23 cellular contexts compared by ENCODE assay signal in genomic region chr20:20971810-20972209, GRCh38.
DNase-seq lines count a peak whose midpoint lies in the region; ATAC-seq, FAIRE-seq and TF ChIP-seq lines count a peak whose summit lies in the region.
"Had no signal": no experiment of that assay in that cellular context is flagged by ENCODE, and none has a peak within 500 bp of the region (broad histone marks: within the 10 kb centered on the region; RNA-seq: fewer than 3 reads in every experiment).

No MANE protein-coding gene starts in this region.

- no peak overlapping the region for H3K27ac ChIP-seq in H1 (ENCODE audit: low read depth, low read length)
- H3K27ac ChIP-seq: GM23248 had no signal

- no peaks in the 10 kb centered on the region for H3K79me2 ChIP-seq in H1 (ENCODE audit: control insufficient read depth in 1 of 2, insufficient read depth in 2 of 2, low read length in 2 of 2)

- no peak overlapping the region for H3K4me2 ChIP-seq in H1 (ENCODE audit: insufficient read depth in 1 of 2, low read depth in 2 of 2, low read length in 2 of 2)

- no peak overlapping the region for H4K91ac ChIP-seq in H1 (replicated peaks; ENCODE audit: insufficient read length, low read length)

- 91% methylated on average over 6 of the region's 6 CpGs; no CpG with 5 or more reads in 1 of the 2 experiments for WGBS in H1 (ENCODE audit: extremely low coverage in 1 of 2, insufficient coverage in 1 of 2, insufficient read length in 1 of 2, insufficient replicate concordance in 2 of 2, low coverage in 1 of 2, low lambda C conversion rate in 2 of 2, missing lambda C conversion rate in 1 of 2), 2 experiments

- no peak overlapping the region for H4K8ac ChIP-seq in H1 (ENCODE audit: extremely low read depth, insufficient read depth, low read length)

- H3K23ac ChIP-seq in H1 (ENCODE audit: insufficient read length), result no peak overlapping the region

- TF ChIP-seq CTCF in H1 (IDR thresholded peaks at IDR 0.05; ENCODE audit: control extremely low read depth in 1 of 3, insufficient read depth in 1 of 3, low read depth in 1 of 3, low read length in 3 of 3), result no peak

- no peaks in the 10 kb centered on the region for H3K9me3 ChIP-seq in H1 (ENCODE audit: insufficient read depth in 2 of 2, low read depth in 1 of 2, low read length in 1 of 2)
- H3K9me3 ChIP-seq: BE2C had no signal

- 0 out of 2 replicates have a peak overlapping the region, but pooled peaks have one; percentile 38 for H2AFZ ChIP-seq in H1 (ENCODE audit: low read length)
- H2AFZ ChIP-seq: GM23248 had no signal

- no peak for FAIRE-seq in H1 (lab: Jason Lieb, UNC)
- FAIRE-seq: A204.1, GM12878, GM19239 had no signal

- no peak for ATAC-seq in GM21423 (IDR thresholded peaks at IDR 0.05; ENCODE audit: unreplicated experiment)
- ATAC-seq: GM12878, HCT116 had no signal

- DNase-seq in NCI-H146 (lab: John Stamatoyannopoulos, UW) (peak; percentile 75), NCI-H748 (lab: John Stamatoyannopoulos, UW; ENCODE audit: unreplicated experiment) (peak; percentile 90), H1 (ENCODE audit: low read depth in 1 of 2, low spot score in 2 of 2) (no peak), NCI-H226 (no peak), kidney glomerular epithelial cell (lab: John Stamatoyannopoulos, UW) (no peak), NCI-H1105 (lab: John Stamatoyannopoulos, UW) (no peak)
- DNase-seq: ACHN; BE2C; C1 segment of cervical spinal cord; CD4-positive, CD25-positive, alpha-beta regulatory T cell; CD8-positive, alpha-beta memory T cell; COR-L47; DMS 273 treated with DMSO at 0.1 percent for 48 hours; DMS53; DND-41; EL; GM23248; H7 had no signal

- no peaks in the 10 kb centered on the region for H3K36me3 ChIP-seq in H1 (ENCODE audit: control insufficient read depth in 2 of 4, insufficient read depth in 4 of 4, low read length in 3 of 4)
- H3K36me3 ChIP-seq: BE2C had no signal

- H2BK12ac ChIP-seq in H1 (ENCODE audit: low read depth, low read length), result no peak overlapping the region

- no peak overlapping the region for H3K9ac ChIP-seq in H1 (replicated peaks in 1 of 4; ENCODE audit: extremely low read depth in 1 of 4, low read depth in 3 of 4, low read length in 3 of 4)
- H3K9ac ChIP-seq: GM23248 had no signal

- POLR2A ChIA-PET in H1 (lab: Charles Lee; ENCODE audit: partially characterized antibody), result interaction anchor here (0.7 kb wide), 1 partner anchor 130 kb away, joined by 4 read pairs; no protein-coding TSS in a partner anchor

- no peak overlapping the region for H3K18ac ChIP-seq in H1 (ENCODE audit: extremely low read depth, low read length)

- no peak overlapping the region for H2BK5ac ChIP-seq in H1 (ENCODE audit: low read depth, low read length)

- no peak overlapping the region for H3K4me3 ChIP-seq in H1 (ENCODE audit: extremely low read depth in 1 of 4, insufficient read depth in 2 of 4, low read depth in 3 of 4, low read length in 4 of 4)
- H3K4me3 ChIP-seq: GM12878, GM23248 had no signal

- H2AK5ac ChIP-seq in H1 (ENCODE audit: low read depth, low read length), result no peak overlapping the region

- no peak for TF ChIP-seq POLR2A in H1 (IDR thresholded peaks at IDR 0.05; ENCODE audit: control extremely low read depth in 1 of 2, low read depth in 2 of 2, low read length in 2 of 2)

- no peaks in the 10 kb centered on the region for H3K23me2 ChIP-seq in H1 (ENCODE audit: low read depth, low read length)

- no peak overlapping the region for H2BK15ac ChIP-seq in H1 (ENCODE audit: low read length)

- no peak overlapping the region for H3K4ac ChIP-seq in H1 (replicated peaks; ENCODE audit: insufficient read length, low read depth, low read length)

- H3K14ac ChIP-seq in H1 (ENCODE audit: insufficient read length), result no peak overlapping the region

- peaks cover 0 to 13% (median 2%) of the 10 kb centered on the region in 4 experiments; a peak in 1 of 7 replicates for H3K4me1 ChIP-seq in H1 (replicated peaks in 1 of 4; ENCODE audit: control insufficient read depth in 3 of 4, insufficient read depth in 4 of 4, low read length in 3 of 4)
- H3K4me1 ChIP-seq: BE2C had no signal

- no peaks in the 10 kb centered on the region for H3K27me3 ChIP-seq in H1 (replicated peaks in 1 of 4; ENCODE audit: control insufficient read depth in 3 of 4, extremely low read depth in 1 of 4, insufficient read depth in 3 of 4, low read length in 3 of 4)

- no peak overlapping the region for H4K5ac ChIP-seq in H1 (ENCODE audit: insufficient read length, low read depth, low read length)

- H4K20me1 ChIP-seq in H1 (replicated peaks in 1 of 2; ENCODE audit: control insufficient read depth in 1 of 2, insufficient read depth in 2 of 2, low read length in 2 of 2), result no peaks in the 10 kb centered on the region

- TF ChIP-seq EP300 in H1 (IDR thresholded peaks at IDR 0.05; ENCODE audit: borderline replicate concordance in 1 of 2, low read depth in 2 of 2, low read length in 2 of 2), result no peak

- no peak overlapping the region for H2BK120ac ChIP-seq in H1 (replicated peaks; ENCODE audit: low read depth, low read length)

- H2BK20ac ChIP-seq in H1 (ENCODE audit: low read length), result no peak overlapping the region

- no peak for TF ChIP-seq RAD21 in H1 (IDR thresholded peaks at IDR 0.05 in 1 of 2, conservative IDR thresholded peaks at IDR 0.05 in 1 of 2; ENCODE audit: low read depth in 2 of 2, low read length in 2 of 2)

- no peak overlapping the region for H3K56ac ChIP-seq in H1 (replicated peaks; ENCODE audit: insufficient read length, low read depth, low read length)

- CTCF ChIA-PET in H1 (lab: Charles Lee; ENCODE audit: partially characterized antibody), result interaction anchor here (2.9 kb wide), 1 partner anchor 107 kb away, joined by 10 read pairs; no protein-coding TSS in a partner anchor

- H3K79me1 ChIP-seq in H1 (ENCODE audit: low read depth, low read length), result no peaks in the 10 kb centered on the region

TF ChIP-seq in H1, 55 proteins besides CTCF, POLR2A, EP300 and RAD21:
- no peak for TF ChIP-seq MAX (IDR thresholded peaks at IDR 0.05)

Comparison
In these comparisons a context has a peak if more than half of its experiments do, and no peak if none do; other contexts are left out.
1. DNase-seq: peak in NCI-H146 (single experiment) and NCI-H748 (single experiment); none in H1 (0 of 2), NCI-H226 (single experiment), kidney glomerular epithelial cell (single experiment) and NCI-H1105 (single experiment).